Comparison of ENCODE assay signal across 13 cellular contexts in the genomic region with DNA sequence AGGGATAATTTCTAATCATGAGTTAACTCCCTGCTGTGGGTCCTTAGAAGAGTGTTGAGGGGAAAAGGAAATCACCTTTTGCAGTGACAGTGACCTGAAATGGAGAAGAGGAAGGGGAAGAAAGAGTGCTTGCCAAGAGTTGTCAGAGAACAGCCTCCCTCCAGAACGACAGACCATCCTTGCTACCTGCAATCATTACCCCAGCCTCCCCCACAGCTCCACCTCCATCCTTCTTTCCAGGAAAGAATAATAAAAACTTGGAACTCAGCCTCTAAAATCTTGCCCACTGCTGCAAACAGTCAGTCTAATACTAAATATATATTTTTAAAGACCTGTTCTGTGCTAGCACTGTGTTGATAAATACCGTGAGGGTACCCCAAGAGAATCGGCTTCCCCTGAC.
"Had no signal": no experiment of that assay in that cellular context is flagged by ENCODE, and none has a peak within 500 bp of the region (broad histone marks: within the 10 kb centered on the region; RNA-seq: fewer than 3 reads in every experiment).

No MANE protein-coding gene starts in this region.

- H3K27me3 Mint-ChIP-seq: activated B cell treated with CpG ODN at 0.5 μM for 24 hours; memory B cell; natural killer cell treated with Interleukin-12 subunit alpha and Interleukin-12 subunit beta and Interleukin-15 and Interleukin-18, amount 100 ng/mL, for 72 hours had no signal

- H3K9me3 ChIP-seq: adrenal gland, colonic mucosa, left ventricle myocardium inferior, sigmoid colon, upper lobe of left lung had no signal

- DNase-seq: activated B cell treated with CpG ODN at 0.5 μM for 24 hours; activated naive CD4-positive, alpha-beta T cell; adrenal gland; colonic mucosa; left ventricle myocardium inferior; occipital lobe; sigmoid colon; stimulated activated CD4-positive, alpha-beta T cell treated with anti-CD3 and anti-CD28 coated beads, Interleukin-2, amount 100 ng/mL, for 24 hours; stimulated activated naive CD4-positive, alpha-beta T cell; upper lobe of left lung had no signal

- ATAC-seq: natural killer cell treated with Interleukin-12 subunit alpha and Interleukin-12 subunit beta and Interleukin-15 and Interleukin-18, amount 100 ng/mL, for 72 hours had no signal

- H3K4me3 ChIP-seq: adrenal gland, colonic mucosa, left ventricle myocardium inferior, sigmoid colon, upper lobe of left lung had no signal

- H3K9me3 Mint-ChIP-seq: activated B cell treated with CpG ODN at 0.5 μM for 24 hours; memory B cell; natural killer cell treated with Interleukin-12 subunit alpha and Interleukin-12 subunit beta and Interleukin-15 and Interleukin-18, amount 100 ng/mL, for 72 hours had no signal

- H3K27ac ChIP-seq: adrenal gland, colonic mucosa, epithelial cell of prostate, left ventricle myocardium inferior, sigmoid colon, upper lobe of left lung had no signal

- H3K27me3 ChIP-seq: adrenal gland, colonic mucosa, sigmoid colon, upper lobe of left lung had no signal

- H3K36me3 ChIP-seq: adrenal gland, colonic mucosa, left ventricle myocardium inferior, sigmoid colon, upper lobe of left lung had no signal

- H3K27ac Mint-ChIP-seq: activated B cell treated with CpG ODN at 0.5 μM for 24 hours, memory B cell had no signal

- H3K4me3 Mint-ChIP-seq: activated B cell treated with CpG ODN at 0.5 μM for 24 hours; memory B cell; natural killer cell treated with Interleukin-12 subunit alpha and Interleukin-12 subunit beta and Interleukin-15 and Interleukin-18, amount 100 ng/mL, for 72 hours had no signal

- H3K36me3 Mint-ChIP-seq: natural killer cell treated with Interleukin-12 subunit alpha and Interleukin-12 subunit beta and Interleukin-15 and Interleukin-18, amount 100 ng/mL, for 72 hours had no signal
